ENCODE assay signal across 11 cellular contexts in genomic region chr1:174883361-174883760, GRCh38.
DNase-seq lines count a peak whose midpoint lies in the region; ATAC-seq and TF ChIP-seq lines count a peak whose summit lies in the region.
"Had no signal": no experiment of that assay in that cellular context is flagged by ENCODE, and none has a peak within 500 bp of the region (broad histone marks: within the 10 kb centered on the region; RNA-seq: fewer than 3 reads in every experiment).

No MANE protein-coding gene starts in this region.

- no peaks in the 10 kb centered on the region for H3K36me3 ChIP-seq in uterus

- in situ Hi-C loops in SK-MEL-5 (cut with HindIII; ENCODE audit: low pct_unique_long_range_greater_than_20kb, low sequenced_read_pairs), result no loop called here

- TF ChIP-seq CTCF in fibroblast of pulmonary artery (IDR thresholded peaks at IDR 0.05; ENCODE audit: low read length, missing control alignments) (no peak), uterus (IDR thresholded peaks at IDR 0.05) (no peak)

- DNase-seq in AG08395 (ENCODE audit: low spot score) (peak; percentile 32), GM04504 (ENCODE audit: low read depth) (peak; percentile 25), SK-MEL-5 (ENCODE audit: low read depth, low spot score) (peak; percentile 73), fibroblast of pulmonary artery (ENCODE audit: low read depth) (peak; percentile 37), uterus (no peak)
- DNase-seq in activated CD8-positive, alpha-beta memory T cell treated with anti-CD3 and anti-CD28 coated beads for 24 hours, result no peak
- DNase-seq: NCI-H1694 treated with DMSO at 0.1 percent for 48 hours, occipital lobe had no signal

- intact Hi-C loops in uterus (cut with DNase I; ENCODE audit: low total_unique reads), result no loop called here

- TF ChIP-seq POLR2A in uterus (IDR thresholded peaks at IDR 0.05), result no peak

- H3K4me1 ChIP-seq in uterus, result no peaks in the 10 kb centered on the region

- H3K27ac ChIP-seq in uterus, result no peak overlapping the region

- H3K27me3 ChIP-seq in uterus, result no peaks in the 10 kb centered on the region

- H3K9me3 ChIP-seq in uterus, result no peaks in the 10 kb centered on the region

- H3K4me3 ChIP-seq in fibroblast of pulmonary artery (replicated peaks; ENCODE audit: low read depth, low read length), result no peak overlapping the region
- no peak overlapping the region for H3K4me3 ChIP-seq in uterus

- no peak for ATAC-seq in HG03521 (IDR thresholded peaks at IDR 0.05; ENCODE audit: unreplicated experiment)
- ATAC-seq in GM19324 (IDR thresholded peaks at IDR 0.05; ENCODE audit: low FRiP score, unreplicated experiment), result no peak
- ATAC-seq: esophagus mucosa had no signal

Comparison
In these comparisons a context has a peak if more than half of its experiments do, and no peak if none do; other contexts are left out.
1. DNase-seq: peak in AG08395 (single experiment), GM04504 (single experiment), SK-MEL-5 (single experiment) and fibroblast of pulmonary artery (single experiment); none in activated CD8-positive, alpha-beta memory T cell treated with anti-CD3 and anti-CD28 coated beads for 24 hours (single experiment) and uterus (0 of 2).